14 cellular contexts compared by ENCODE assay signal in the genomic region with DNA sequence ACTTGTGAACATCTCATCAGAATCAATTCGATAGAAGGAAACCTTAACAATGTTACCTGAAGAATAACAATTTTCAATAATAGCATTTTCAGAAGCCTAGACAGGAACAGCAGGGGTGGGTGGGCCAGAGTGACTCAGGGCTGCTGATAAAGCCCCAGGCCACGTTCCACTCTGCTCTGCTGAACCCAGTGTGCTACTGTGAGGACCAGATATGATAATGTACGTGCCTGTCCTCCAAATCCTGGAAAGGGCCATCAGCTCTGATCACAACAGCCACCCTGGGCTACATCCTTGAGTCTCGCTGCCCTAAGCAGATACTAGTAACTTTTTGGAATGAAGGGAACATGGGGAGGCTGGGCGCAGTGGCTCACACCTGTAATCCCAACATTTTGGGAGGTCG.
DNase-seq lines count a peak whose midpoint lies in the region; ATAC-seq and TF ChIP-seq lines count a peak whose summit lies in the region.
"Had no signal": no experiment of that assay in that cellular context is flagged by ENCODE, and none has a peak within 500 bp of the region (broad histone marks: within the 10 kb centered on the region; RNA-seq: fewer than 3 reads in every experiment).

No MANE protein-coding gene starts in this region.

- H3K4me1 ChIP-seq in hepatocyte (ENCODE audit: insufficient read depth) (peaks cover 21% of the 10 kb centered on the region), subcutaneous abdominal adipose tissue (ENCODE audit: control insufficient read depth in 5 of 5, insufficient read depth in 5 of 5, low read length in 5 of 5) (peaks cover 7 to 31% (median 29%) of the 10 kb centered on the region in 5 donors)

- H3K9me3 ChIP-seq in hepatocyte (ENCODE audit: low read depth) = no peaks in the 10 kb centered on the region
- H3K9me3 ChIP-seq in subcutaneous abdominal adipose tissue (ENCODE audit: control insufficient read depth in 5 of 5, low read length in 5 of 5) = no peaks in the 10 kb centered on the region
- H3K9me3 ChIP-seq: A549 had no signal

- H3K9me3 Mint-ChIP-seq in activated CD4-positive, alpha-beta T cell treated with anti-CD3 and anti-CD28 coated beads, Interleukin-2, amount 10 ng/mL, durations not matched to agents 24 days and 14 days = no peaks in the 10 kb centered on the region
- H3K9me3 Mint-ChIP-seq in activated T-helper 2 cell treated with anti-CD3 and anti-CD28 coated beads, Interferon-gamma antibody, Interleukin-2, Interleukin-4, amounts not matched to agents 10 μg/mL and 5 μg/mL and 100 μg/mL, durations not matched to agents 14 hours and 24 hours and 36 hours = no peaks in the 10 kb centered on the region

- no peak for TF ChIP-seq CTCF in hepatocyte (IDR thresholded peaks at IDR 0.05; ENCODE audit: poor library complexity)

- H2AFZ ChIP-seq in hepatocyte = no peak overlapping the region

- intact Hi-C loops in activated CD4-positive, alpha-beta T cell treated with anti-CD3 and anti-CD28 coated beads, Interleukin-2, amount 10 ng/mL, durations not matched to agents 24 days and 14 days (cut with micrococcal nuclease) = no loop called here
- intact Hi-C loops in activated T-helper 2 cell treated with anti-CD3 and anti-CD28 coated beads, Interferon-gamma antibody, Interleukin-2, Interleukin-4, amounts not matched to agents 10 μg/mL and 5 μg/mL and 100 μg/mL, durations not matched to agents 14 hours and 24 hours and 36 hours (cut with micrococcal nuclease) = no loop called here

- peaks cover 14% of the 10 kb centered on the region for H3K79me2 ChIP-seq in hepatocyte

- DNase-seq in activated CD4-positive, alpha-beta T cell treated with anti-CD3 and anti-CD28 coated beads, Interleukin-2, amount 10 ng/mL, durations not matched to agents 24 days and 14 days = no peak
- no peak for DNase-seq in activated CD4-positive, alpha-beta T cell treated with anti-CD3 and anti-CD28 coated beads for 4 hours
- DNase-seq in activated T-helper 2 cell treated with anti-CD3 and anti-CD28 coated beads, Interferon-gamma antibody, Interleukin-2, Interleukin-4, amounts not matched to agents 10 μg/mL and 5 μg/mL and 100 μg/mL, durations not matched to agents 14 hours and 24 hours and 36 hours (ENCODE audit: low spot score) = no peak
- DNase-seq in hepatocyte (ENCODE audit: low spot score) = no peak
- DNase-seq in NCI-H2196 treated with DMSO at 0.1 percent for 48 hours (lab: John Stamatoyannopoulos, UW; ENCODE audit: unreplicated experiment) = no peak
- no peak for DNase-seq in NCI-H2107 treated with DMSO at 0.1 percent for 48 hours (lab: John Stamatoyannopoulos, UW; ENCODE audit: unreplicated experiment)
- DNase-seq: cerebellar nuclear complex, EL, midbrain, NCI-H2029 treated with DMSO at 0.1 percent for 48 hours, SIG-M5 had no signal

- no peaks in the 10 kb centered on the region for H3K36me3 ChIP-seq in hepatocyte (replicated peaks; ENCODE audit: insufficient read depth, low read depth)
- H3K36me3 ChIP-seq in subcutaneous abdominal adipose tissue (ENCODE audit: control insufficient read depth in 5 of 5, insufficient read depth in 5 of 5, low read length in 5 of 5) = peaks cover 8 to 43% (median 42%) of the 10 kb centered on the region in 5 donors

- peaks cover 58% of the 10 kb centered on the region for H3K36me3 Mint-ChIP-seq in activated CD4-positive, alpha-beta T cell treated with anti-CD3 and anti-CD28 coated beads, Interleukin-2, amount 10 ng/mL, durations not matched to agents 24 days and 14 days (ENCODE audit: low read depth)
- peaks cover 82% of the 10 kb centered on the region for H3K36me3 Mint-ChIP-seq in activated T-helper 2 cell treated with anti-CD3 and anti-CD28 coated beads, Interferon-gamma antibody, Interleukin-2, Interleukin-4, amounts not matched to agents 10 μg/mL and 5 μg/mL and 100 μg/mL, durations not matched to agents 14 hours and 24 hours and 36 hours (ENCODE audit: low read depth)

- no peaks in the 10 kb centered on the region for H4K20me1 ChIP-seq in hepatocyte (ENCODE audit: insufficient read depth, poor library complexity, severe bottlenecking)

- no peak overlapping the region for H3K9ac ChIP-seq in subcutaneous abdominal adipose tissue (ENCODE audit: low read length in 5 of 5)

- H3K9me2 ChIP-seq in hepatocyte (replicated peaks; ENCODE audit: insufficient read depth) = no peaks in the 10 kb centered on the region

- H3K4me3 Mint-ChIP-seq in activated CD4-positive, alpha-beta T cell treated with anti-CD3 and anti-CD28 coated beads, Interleukin-2, amount 10 ng/mL, durations not matched to agents 24 days and 14 days = no peak overlapping the region
- no peak overlapping the region for H3K4me3 Mint-ChIP-seq in activated T-helper 2 cell treated with anti-CD3 and anti-CD28 coated beads, Interferon-gamma antibody, Interleukin-2, Interleukin-4, amounts not matched to agents 10 μg/mL and 5 μg/mL and 100 μg/mL, durations not matched to agents 14 hours and 24 hours and 36 hours (ENCODE audit: low read depth)

- H3K27ac Mint-ChIP-seq in activated CD4-positive, alpha-beta T cell treated with anti-CD3 and anti-CD28 coated beads, Interleukin-2, amount 10 ng/mL, durations not matched to agents 24 days and 14 days = peak overlapping the region; percentile 89
- peak overlapping the region; percentile 82 for H3K27ac Mint-ChIP-seq in activated T-helper 2 cell treated with anti-CD3 and anti-CD28 coated beads, Interferon-gamma antibody, Interleukin-2, Interleukin-4, amounts not matched to agents 10 μg/mL and 5 μg/mL and 100 μg/mL, durations not matched to agents 14 hours and 24 hours and 36 hours

- H3K27ac ChIP-seq in hepatocyte (peak overlapping the region; percentile 88), subcutaneous abdominal adipose tissue (ENCODE audit: low read depth, low read length) (peak overlapping the region; percentile 79)

- WGBS in hepatocyte (ENCODE audit: low lambda C conversion rate, missing lambda C conversion rate) = 78% methylated on average over 6 of the region's 6 CpGs

- no peaks in the 10 kb centered on the region for H3K27me3 ChIP-seq in hepatocyte
- H3K27me3 ChIP-seq in subcutaneous abdominal adipose tissue (ENCODE audit: control insufficient read depth in 5 of 5, insufficient read depth in 4 of 5, low read length in 5 of 5) = no peaks in the 10 kb centered on the region

- peaks cover 49% of the 10 kb centered on the region for H3K4me1 Mint-ChIP-seq in activated CD4-positive, alpha-beta T cell treated with anti-CD3 and anti-CD28 coated beads, Interleukin-2, amount 10 ng/mL, durations not matched to agents 24 days and 14 days
- H3K4me1 Mint-ChIP-seq in activated T-helper 2 cell treated with anti-CD3 and anti-CD28 coated beads, Interferon-gamma antibody, Interleukin-2, Interleukin-4, amounts not matched to agents 10 μg/mL and 5 μg/mL and 100 μg/mL, durations not matched to agents 14 hours and 24 hours and 36 hours (ENCODE audit: low read depth) = peaks cover 34% of the 10 kb centered on the region

- H3K27me3 Mint-ChIP-seq in activated CD4-positive, alpha-beta T cell treated with anti-CD3 and anti-CD28 coated beads, Interleukin-2, amount 10 ng/mL, durations not matched to agents 24 days and 14 days = no peaks in the 10 kb centered on the region
- no peaks in the 10 kb centered on the region for H3K27me3 Mint-ChIP-seq in activated T-helper 2 cell treated with anti-CD3 and anti-CD28 coated beads, Interferon-gamma antibody, Interleukin-2, Interleukin-4, amounts not matched to agents 10 μg/mL and 5 μg/mL and 100 μg/mL, durations not matched to agents 14 hours and 24 hours and 36 hours (ENCODE audit: low read depth)

- no peak overlapping the region for H3K4me2 ChIP-seq in hepatocyte

- no peak for ATAC-seq in HG03354 (IDR thresholded peaks at IDR 0.05; ENCODE audit: poor library complexity, severe bottlenecking, unreplicated experiment)

- no peak overlapping the region for H3K4me3 ChIP-seq in hepatocyte
- H3K4me3 ChIP-seq in subcutaneous abdominal adipose tissue (ENCODE audit: low read depth in 1 of 5, low read length in 5 of 5) = no peak overlapping the region
- H3K4me3 ChIP-seq: A549 had no signal
